7 cellular contexts compared by ENCODE assay signal in genomic region chr10:11823122-11823988, GRCh38. TPM values are rescaled to one million over a fixed set of nuclear protein-coding genes. Genes with fewer than 3 reads are reported as not detected.
DNase-seq lines count a peak whose midpoint lies in the region; ATAC-seq and TF ChIP-seq lines count a peak whose summit lies in the region.

Gene PROSER2 (plus strand): TSS chr10:11823356. CDS start chr10:11852078, 28,722 bp downstream.

- intact Hi-C loops in tibial artery (cut with DNase I; ENCODE audit: low total_unique reads) = no loop called here

- H3K4me3 ChIP-seq in tibial artery = peak within 1 kb of the TSS; percentile 70 to 75

- peaks cover 0 to 13% of the 10 kb centered on the region in 2 donors for H3K27me3 ChIP-seq in tibial artery

- no peaks in the 10 kb centered on the region for H3K36me3 ChIP-seq in tibial artery

- peaks cover 0 to 11% (median 8%) of the 10 kb centered on the region in 4 donors for H3K4me1 ChIP-seq in tibial artery

- no peaks in the 10 kb centered on the region for H3K9me3 ChIP-seq in tibial artery

- peak; percentile 79 for DNase-seq in LoVo (ENCODE audit: low spot score)
- DNase-seq in activated CD4-positive, alpha-beta T cell treated with anti-CD3 and anti-CD28 coated beads, Interleukin-2, amount 50 U/mL, for 48 hours = peak; percentile 32 to 39
- DNase-seq in epithelial cell of prostate (ENCODE audit: low read depth, low spot score) = no peak
- DNase-seq in myocyte (ENCODE audit: low read depth) = peak; percentile 66
- no peak for DNase-seq in tibial artery
- no peak for DNase-seq in NCI-H82 (lab: John Stamatoyannopoulos, UW)

- no peak for TF ChIP-seq CTCF in tibial artery (IDR thresholded peaks at IDR 0.05)

- peak; percentile 60 for ATAC-seq in GM18867 (IDR thresholded peaks at IDR 0.05; ENCODE audit: unreplicated experiment)

- H3K27ac ChIP-seq in epithelial cell of prostate (peak within 1 kb of the TSS; percentile 66), tibial artery (peak within 1 kb of the TSS; percentile 63 to 67)

RNA-seq across cellular contexts. Expression of gene PROSER2, which starts in this region (rescaled TPM):
- total RNA-seq in myocyte = 10.1 and 15.0 TPM in 2 replicates
- polyA plus RNA-seq in myocyte (2012) = 7.6 TPM

Comparison
In these comparisons a context has a peak if more than half of its experiments do, and no peak if none do; other contexts are left out.
1. DNase-seq: peak in LoVo (single experiment), activated CD4-positive, alpha-beta T cell treated with anti-CD3 and anti-CD28 coated beads, Interleukin-2, amount 50 U/mL, for 48 hours (2 of 2) and myocyte (single experiment); none in epithelial cell of prostate (single experiment), tibial artery (0 of 2) and NCI-H82 (single experiment).